In genomic region chr11:111735262-111736116, GRCh38 we compare ENCODE assay signal across 1 cellular context.
TF ChIP-seq lines count a peak whose summit lies in the region.

No MANE protein-coding gene starts in this region.

TF ChIP-seq in HEK293, 187 proteins besides CTCF, POLR2A, EP300 and RAD21 (continued from another document):
- TF ChIP-seq ZNF610 (tag by site-specific recombination; IDR thresholded peaks at IDR 0.05; ENCODE audit: borderline replicate concordance): no peak
- 0 out of 2 replicates have a peak, but pooled peaks have one; percentile 11 for TF ChIP-seq ZFHX2 (tag by site-specific recombination; conservative IDR thresholded peaks at IDR 0.05)
- no peak for TF ChIP-seq ZNF174 (tag by site-specific recombination; IDR thresholded peaks at IDR 0.05)
- TF ChIP-seq ZNF530 (tag by site-specific recombination; IDR thresholded peaks at IDR 0.05; ENCODE audit: low read depth): no peak
- TF ChIP-seq ZNF510 (tag by site-specific recombination; IDR thresholded peaks at IDR 0.05; ENCODE audit: insufficient replicate concordance): no peak
- no peak for TF ChIP-seq ZNF560 (tag by site-specific recombination; IDR thresholded peaks at IDR 0.05; ENCODE audit: borderline replicate concordance)
- TF ChIP-seq, protein P1, sequence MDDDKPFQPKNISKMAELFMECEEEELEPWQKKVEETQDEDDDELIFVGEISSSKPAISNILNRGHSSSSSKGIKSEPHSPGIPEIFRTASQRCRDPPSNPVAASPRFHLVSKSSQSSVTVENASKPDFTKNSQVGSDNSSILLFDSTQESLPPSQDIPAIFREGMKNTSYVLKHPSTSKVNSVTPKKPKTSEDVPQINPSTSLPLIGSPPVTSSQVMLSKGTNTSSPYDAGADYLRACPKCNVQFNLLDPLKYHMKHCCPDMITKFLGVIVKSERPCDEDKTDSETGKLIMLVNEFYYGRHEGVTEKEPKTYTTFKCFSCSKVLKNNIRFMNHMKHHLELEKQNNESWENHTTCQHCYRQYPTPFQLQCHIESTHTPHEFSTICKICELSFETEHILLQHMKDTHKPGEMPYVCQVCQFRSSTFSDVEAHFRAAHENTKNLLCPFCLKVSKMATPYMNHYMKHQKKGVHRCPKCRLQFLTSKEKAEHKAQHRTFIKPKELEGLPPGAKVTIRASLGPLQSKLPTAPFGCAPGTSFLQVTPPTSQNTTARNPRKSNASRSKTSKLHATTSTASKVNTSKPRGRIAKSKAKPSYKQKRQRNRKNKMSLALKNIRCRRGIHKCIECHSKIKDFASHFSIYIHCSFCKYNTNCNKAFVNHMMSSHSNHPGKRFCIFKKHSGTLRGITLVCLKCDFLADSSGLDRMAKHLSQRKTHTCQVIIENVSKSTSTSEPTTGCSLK (tag by site-specific recombination; IDR thresholded peaks at IDR 0.05): no peak
- no peak for TF ChIP-seq YY1 (tag by site-specific recombination; IDR thresholded peaks at IDR 0.05)
- TF ChIP-seq EGR2 (tag by site-specific recombination; IDR thresholded peaks at IDR 0.05; ENCODE audit: low read depth): no peak
- TF ChIP-seq ZFP69B (tag by site-specific recombination; IDR thresholded peaks at IDR 0.05): peak; percentile 92
- TF ChIP-seq ZNF221 (tag by site-specific recombination; IDR thresholded peaks at IDR 0.05; ENCODE audit: borderline replicate concordance): no peak
- peak; percentile 89 for TF ChIP-seq TRIM28 (IDR thresholded peaks at IDR 0.05; ENCODE audit: borderline replicate concordance, low read length)
- TF ChIP-seq, protein P2, sequence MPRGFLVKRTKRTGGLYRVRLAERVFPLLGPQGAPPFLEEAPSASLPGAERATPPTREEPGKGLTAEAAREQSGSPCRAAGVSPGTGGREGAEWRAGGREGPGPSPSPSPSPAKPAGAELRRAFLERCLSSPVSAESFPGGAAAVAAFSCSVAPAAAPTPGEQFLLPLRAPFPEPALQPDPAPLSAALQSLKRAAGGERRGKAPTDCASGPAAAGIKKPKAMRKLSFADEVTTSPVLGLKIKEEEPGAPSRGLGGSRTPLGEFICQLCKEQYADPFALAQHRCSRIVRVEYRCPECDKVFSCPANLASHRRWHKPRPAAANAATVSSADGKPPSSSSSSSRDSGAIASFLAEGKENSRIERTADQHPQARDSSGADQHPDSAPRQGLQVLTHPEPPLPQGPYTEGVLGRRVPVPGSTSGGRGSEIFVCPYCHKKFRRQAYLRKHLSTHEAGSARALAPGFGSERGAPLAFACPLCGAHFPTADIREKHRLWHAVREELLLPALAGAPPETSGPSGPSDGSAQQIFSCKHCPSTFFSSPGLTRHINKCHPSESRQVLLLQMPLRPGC (tag by site-specific recombination; IDR thresholded peaks at IDR 0.05): 0 out of 2 replicates have a peak, but pooled peaks have one; percentile 43
- no peak for TF ChIP-seq ZNF449 (tag by site-specific recombination; IDR thresholded peaks at IDR 0.05)
- TF ChIP-seq ZIC2 (tag by site-specific recombination; IDR thresholded peaks at IDR 0.05): peak; percentile 50; the same call in 1 of the 2 replicates
- TF ChIP-seq ZNF514 (tag by site-specific recombination; IDR thresholded peaks at IDR 0.05): no peak
- TF ChIP-seq ZSCAN23 (tag by site-specific recombination; IDR thresholded peaks at IDR 0.05): no peak
- no peak for TF ChIP-seq ZNF645 (tag by site-specific recombination; IDR thresholded peaks at IDR 0.05)
- TF ChIP-seq, protein P3, sequence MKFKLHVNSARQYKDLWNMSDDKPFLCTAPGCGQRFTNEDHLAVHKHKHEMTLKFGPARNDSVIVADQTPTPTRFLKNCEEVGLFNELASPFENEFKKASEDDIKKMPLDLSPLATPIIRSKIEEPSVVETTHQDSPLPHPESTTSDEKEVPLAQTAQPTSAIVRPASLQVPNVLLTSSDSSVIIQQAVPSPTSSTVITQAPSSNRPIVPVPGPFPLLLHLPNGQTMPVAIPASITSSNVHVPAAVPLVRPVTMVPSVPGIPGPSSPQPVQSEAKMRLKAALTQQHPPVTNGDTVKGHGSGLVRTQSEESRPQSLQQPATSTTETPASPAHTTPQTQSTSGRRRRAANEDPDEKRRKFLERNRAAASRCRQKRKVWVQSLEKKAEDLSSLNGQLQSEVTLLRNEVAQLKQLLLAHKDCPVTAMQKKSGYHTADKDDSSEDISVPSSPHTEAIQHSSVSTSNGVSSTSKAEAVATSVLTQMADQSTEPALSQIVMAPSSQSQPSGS (tag by site-specific recombination; IDR thresholded peaks at IDR 0.05; ENCODE audit: low read depth): peak; percentile 61
- peak; percentile 87 for TF ChIP-seq ZNF394 (tag by site-specific recombination; IDR thresholded peaks at IDR 0.05; ENCODE audit: borderline replicate concordance)
- TF ChIP-seq ZNF211 (tag by site-specific recombination; IDR thresholded peaks at IDR 0.05; ENCODE audit: low read depth): no peak
- TF ChIP-seq ZNF830 (tag by site-specific recombination; IDR thresholded peaks at IDR 0.05; ENCODE audit: low read depth): no peak
- TF ChIP-seq ZSCAN16 (tag by site-specific recombination; IDR thresholded peaks at IDR 0.05): no peak
- no peak for TF ChIP-seq ZNF549 (tag by site-specific recombination; IDR thresholded peaks at IDR 0.05)
- TF ChIP-seq ZNF19 (tag by site-specific recombination; IDR thresholded peaks at IDR 0.05; ENCODE audit: low read depth): no peak
- no peak for TF ChIP-seq ZNF747 (tag by site-specific recombination; IDR thresholded peaks at IDR 0.05)
- peak; percentile 69; the same call in 1 of the 2 replicates for TF ChIP-seq ZNF629 (tag by site-specific recombination; IDR thresholded peaks at IDR 0.05)
- peak; percentile 51; the same call in 1 of the 2 replicates for TF ChIP-seq SCRT2 (tag by site-specific recombination; IDR thresholded peaks at IDR 0.05)
- peak; percentile 55; the same call in 1 of the 2 replicates for TF ChIP-seq ZNF664 (tag by site-specific recombination; IDR thresholded peaks at IDR 0.05)
- TF ChIP-seq, protein P4, sequence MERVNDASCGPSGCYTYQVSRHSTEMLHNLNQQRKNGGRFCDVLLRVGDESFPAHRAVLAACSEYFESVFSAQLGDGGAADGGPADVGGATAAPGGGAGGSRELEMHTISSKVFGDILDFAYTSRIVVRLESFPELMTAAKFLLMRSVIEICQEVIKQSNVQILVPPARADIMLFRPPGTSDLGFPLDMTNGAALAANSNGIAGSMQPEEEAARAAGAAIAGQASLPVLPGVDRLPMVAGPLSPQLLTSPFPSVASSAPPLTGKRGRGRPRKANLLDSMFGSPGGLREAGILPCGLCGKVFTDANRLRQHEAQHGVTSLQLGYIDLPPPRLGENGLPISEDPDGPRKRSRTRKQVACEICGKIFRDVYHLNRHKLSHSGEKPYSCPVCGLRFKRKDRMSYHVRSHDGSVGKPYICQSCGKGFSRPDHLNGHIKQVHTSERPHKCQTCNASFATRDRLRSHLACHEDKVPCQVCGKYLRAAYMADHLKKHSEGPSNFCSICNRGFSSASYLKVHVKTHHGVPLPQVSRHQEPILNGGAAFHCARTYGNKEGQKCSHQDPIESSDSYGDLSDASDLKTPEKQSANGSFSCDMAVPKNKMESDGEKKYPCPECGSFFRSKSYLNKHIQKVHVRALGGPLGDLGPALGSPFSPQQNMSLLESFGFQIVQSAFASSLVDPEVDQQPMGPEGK (tag by site-specific recombination; IDR thresholded peaks at IDR 0.05): peak; percentile 41; the same call in 1 of the 2 replicates
- TF ChIP-seq ZNF513 (tag by site-specific recombination; IDR thresholded peaks at IDR 0.05): no peak
- TF ChIP-seq ZNF274 (IDR thresholded peaks at IDR 0.05; ENCODE audit: low read length): no peak
- no peak for TF ChIP-seq ZNF274 (tag by site-specific recombination; IDR thresholded peaks at IDR 0.05; ENCODE audit: borderline replicate concordance)
- no peak for TF ChIP-seq ZNF677 (tag by site-specific recombination; IDR thresholded peaks at IDR 0.05)
- TF ChIP-seq ZNF558 (tag by site-specific recombination; IDR thresholded peaks at IDR 0.05): no peak
- no peak for TF ChIP-seq ZNF501 (tag by site-specific recombination; IDR thresholded peaks at IDR 0.05)
- no peak for TF ChIP-seq HOXC10 (CRISPR knock-in tag; IDR thresholded peaks at IDR 0.05)
- TF ChIP-seq ZNF223 (tag by site-specific recombination; IDR thresholded peaks at IDR 0.05): no peak
- no peak for TF ChIP-seq ZNF121 (tag by site-specific recombination; IDR thresholded peaks at IDR 0.05)
- TF ChIP-seq ZNF398 (tag by site-specific recombination; IDR thresholded peaks at IDR 0.05): no peak
